In the genomic region with DNA sequence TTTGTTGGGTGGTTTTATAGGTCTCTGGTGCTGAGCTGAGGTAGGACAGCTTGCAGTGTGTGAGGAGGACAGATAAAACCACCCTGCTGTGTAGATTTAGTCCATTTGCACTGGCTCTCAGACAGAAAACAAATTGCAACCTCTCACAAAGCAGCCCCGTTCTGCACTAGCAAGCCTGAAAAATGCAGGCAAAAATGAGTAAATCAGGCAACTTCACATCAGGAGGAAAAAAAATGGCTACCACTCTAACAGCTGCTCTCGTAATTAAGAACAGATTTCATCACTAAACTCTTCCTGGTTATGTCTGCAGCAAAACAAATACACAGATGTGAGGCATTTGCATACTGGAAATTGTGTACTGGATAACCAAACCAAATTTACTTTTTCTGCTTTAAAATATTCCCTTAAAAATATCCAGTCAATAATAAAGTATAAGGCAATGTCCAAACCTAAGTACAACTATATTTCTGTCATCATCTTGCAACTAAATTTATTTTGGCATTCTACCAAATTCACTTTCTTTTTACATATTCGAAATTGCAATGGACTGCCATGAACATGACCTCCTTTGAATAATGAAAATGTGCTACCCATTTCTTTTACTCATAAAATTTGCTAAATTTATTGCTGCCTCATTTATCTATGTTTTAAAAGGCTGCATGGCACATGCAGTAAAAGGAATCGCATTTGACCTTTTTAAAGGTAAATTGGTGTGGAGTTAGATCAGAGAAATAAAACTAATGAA, we compare ENCODE assay signal across 1 cellular context.
TF ChIP-seq lines count a peak whose summit lies in the region.

No MANE protein-coding gene starts in this region.

TF ChIP-seq in H1, 55 proteins besides CTCF, POLR2A, EP300 and RAD21:
- TF ChIP-seq BACH1 (IDR thresholded peaks at IDR 0.05; ENCODE audit: low read length), result no peak
- TF ChIP-seq, protein P1, sequence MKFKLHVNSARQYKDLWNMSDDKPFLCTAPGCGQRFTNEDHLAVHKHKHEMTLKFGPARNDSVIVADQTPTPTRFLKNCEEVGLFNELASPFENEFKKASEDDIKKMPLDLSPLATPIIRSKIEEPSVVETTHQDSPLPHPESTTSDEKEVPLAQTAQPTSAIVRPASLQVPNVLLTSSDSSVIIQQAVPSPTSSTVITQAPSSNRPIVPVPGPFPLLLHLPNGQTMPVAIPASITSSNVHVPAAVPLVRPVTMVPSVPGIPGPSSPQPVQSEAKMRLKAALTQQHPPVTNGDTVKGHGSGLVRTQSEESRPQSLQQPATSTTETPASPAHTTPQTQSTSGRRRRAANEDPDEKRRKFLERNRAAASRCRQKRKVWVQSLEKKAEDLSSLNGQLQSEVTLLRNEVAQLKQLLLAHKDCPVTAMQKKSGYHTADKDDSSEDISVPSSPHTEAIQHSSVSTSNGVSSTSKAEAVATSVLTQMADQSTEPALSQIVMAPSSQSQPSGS (IDR thresholded peaks at IDR 0.05; ENCODE audit: low read length), result no peak
- no peak for TF ChIP-seq CREB1 (IDR thresholded peaks at IDR 0.05)
- no peak for TF ChIP-seq SP4 (IDR thresholded peaks at IDR 0.05; ENCODE audit: low read length)
- no peak for TF ChIP-seq JUND (IDR thresholded peaks at IDR 0.05; ENCODE audit: low read length)
- no peak for TF ChIP-seq RNF2 (IDR thresholded peaks at IDR 0.05; ENCODE audit: borderline replicate concordance, low read depth, low read length, missing control alignments, poor library complexity, severe bottlenecking)
- TF ChIP-seq MAX (IDR thresholded peaks at IDR 0.05), result no peak
- no peak for TF ChIP-seq EGR1 (IDR thresholded peaks at IDR 0.05; ENCODE audit: borderline replicate concordance, low read depth, low read length)
- no peak for TF ChIP-seq SP2 (IDR thresholded peaks at IDR 0.05; ENCODE audit: low read length)
- no peak for TF ChIP-seq SRF (IDR thresholded peaks at IDR 0.05; ENCODE audit: low read depth, low read length)
- no peak for TF ChIP-seq CHD1 (IDR thresholded peaks at IDR 0.05; ENCODE audit: low read depth, low read length)
- TF ChIP-seq PHF8 (conservative IDR thresholded peaks at IDR 0.05; ENCODE audit: low read depth, low read length), result no peak
- no peak for TF ChIP-seq EZH2 (IDR thresholded peaks at IDR 0.05; ENCODE audit: low read depth, low read length, severe bottlenecking)
- no peak for TF ChIP-seq BRCA1 (IDR thresholded peaks at IDR 0.05; ENCODE audit: low read depth, low read length)
- no peak for TF ChIP-seq MAFK (IDR thresholded peaks at IDR 0.05; ENCODE audit: low read depth, low read length)
